1 cellular context compared by ENCODE assay signal in genomic region chr11:2401436-2401984, GRCh38.
TF ChIP-seq lines count a peak whose summit lies in the region.

No MANE protein-coding gene starts in this region.

TF ChIP-seq in IMR-90, 13 proteins besides CTCF, POLR2A, EP300 and RAD21 (continued from another document):
- TF ChIP-seq USF2 (IDR thresholded peaks at IDR 0.05; ENCODE audit: low read depth, low read length) (no peak), RCOR1 (IDR thresholded peaks at IDR 0.05; ENCODE audit: insufficient replicate concordance, low read length) (no peak), CHD1 (IDR thresholded peaks at IDR 0.05; ENCODE audit: low read depth, low read length) (no peak), MAZ (IDR thresholded peaks at IDR 0.05; ENCODE audit: borderline replicate concordance, low read depth, low read length) (no peak), ELK1 (IDR thresholded peaks at IDR 0.05; ENCODE audit: borderline replicate concordance, low read depth, low read length) (no peak), NFE2L2 (IDR thresholded peaks at IDR 0.05; ENCODE audit: low read depth, low read length) (no peak), CEBPB (IDR thresholded peaks at IDR 0.05; ENCODE audit: low read depth, low read length) (no peak), RFX5 (IDR thresholded peaks at IDR 0.05; ENCODE audit: low read depth, low read length) (no peak), BHLHE40 (IDR thresholded peaks at IDR 0.05; ENCODE audit: low read depth, low read length) (no peak), FOS (IDR thresholded peaks at IDR 0.05; ENCODE audit: low read depth, low read length) (no peak)
